ENCODE assay signal across 8 cellular contexts in the genomic region with DNA sequence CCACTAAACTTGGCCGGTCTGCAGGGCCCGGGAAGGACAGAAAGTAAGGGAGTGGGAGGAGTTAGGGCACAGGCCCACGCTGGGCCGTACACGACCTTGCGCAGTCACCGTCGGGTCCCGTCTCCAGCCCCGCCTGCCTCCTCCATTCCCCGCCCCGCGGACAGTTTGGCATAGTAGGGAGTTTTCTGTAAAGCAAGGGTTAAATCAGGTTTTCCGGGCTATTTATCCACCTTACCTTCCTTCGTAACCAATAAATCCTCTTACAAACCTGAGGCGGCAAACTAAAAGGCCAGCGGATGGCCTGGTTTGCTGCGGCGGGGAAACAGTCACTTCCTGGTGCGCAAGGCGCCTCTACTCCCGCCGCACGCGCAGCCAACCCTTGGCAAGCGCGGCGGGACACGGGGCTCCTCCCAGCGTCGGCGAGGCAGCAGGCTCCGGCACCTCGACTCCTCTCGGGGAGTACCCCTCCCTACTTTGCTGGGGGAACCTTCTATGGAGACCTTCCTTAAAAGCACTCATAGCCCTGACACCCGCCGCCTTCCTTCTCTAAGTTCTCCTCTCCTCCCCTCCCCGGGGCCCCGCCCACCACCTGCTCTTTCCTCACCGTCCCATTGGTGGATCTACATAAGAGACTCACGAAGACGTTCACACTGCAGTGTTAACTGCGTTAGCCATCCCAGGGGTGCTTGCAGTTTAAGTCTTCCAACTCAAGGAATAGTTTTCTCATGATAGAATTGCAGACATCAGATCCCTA. TPM values are rescaled to one million over a fixed set of nuclear protein-coding genes. Genes with fewer than 3 reads are reported as not detected.
DNase-seq lines count a peak whose midpoint lies in the region; ATAC-seq and TF ChIP-seq lines count a peak whose summit lies in the region.

A gene with protein sequence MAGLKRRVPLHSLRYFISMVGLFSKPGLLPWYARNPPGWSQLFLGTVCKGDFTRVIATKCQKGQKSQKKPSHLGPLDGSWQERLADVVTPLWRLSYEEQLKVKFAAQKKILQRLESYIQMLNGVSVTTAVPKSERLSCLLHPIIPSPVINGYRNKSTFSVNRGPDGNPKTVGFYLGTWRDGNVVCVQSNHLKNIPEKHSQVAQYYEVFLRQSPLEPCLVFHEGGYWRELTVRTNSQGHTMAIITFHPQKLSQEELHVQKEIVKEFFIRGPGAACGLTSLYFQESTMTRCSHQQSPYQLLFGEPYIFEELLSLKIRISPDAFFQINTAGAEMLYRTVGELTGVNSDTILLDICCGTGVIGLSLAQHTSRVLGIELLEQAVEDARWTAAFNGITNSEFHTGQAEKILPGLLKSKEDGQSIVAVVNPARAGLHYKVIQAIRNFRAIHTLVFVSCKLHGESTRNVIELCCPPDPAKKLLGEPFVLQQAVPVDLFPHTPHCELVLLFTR (minus strand): TSS at position 563 of the 754 bp plus-strand sequence. CDS start 9,822 bp downstream, outside the sequence.

- H3K27ac Mint-ChIP-seq in activated CD4-positive, alpha-beta memory T cell treated with anti-CD3 and anti-CD28 coated beads for 36 hours = peak within 1 kb of the TSS; percentile 96

- peak within 1 kb of the TSS; percentile 86 for H3K4me3 Mint-ChIP-seq in activated CD4-positive, alpha-beta memory T cell treated with anti-CD3 and anti-CD28 coated beads for 36 hours

- no peaks in the 10 kb centered on the region for H3K4me1 ChIP-seq in lung (ENCODE audit: control insufficient read depth in 2 of 2, insufficient read depth in 2 of 2, low read length in 2 of 2)

- peak within 1 kb of the TSS; percentile 42 for H3K4me3 ChIP-seq in lung

- no peak for TF ChIP-seq CTCF in lung (IDR thresholded peaks at IDR 0.05; ENCODE audit: control extremely low read depth, extremely low read depth)

- H3K9me3 Mint-ChIP-seq in activated CD4-positive, alpha-beta memory T cell treated with anti-CD3 and anti-CD28 coated beads for 36 hours = no peaks in the 10 kb centered on the region

- POLR2A ChIA-PET in activated CD4-positive, alpha-beta memory T cell treated with anti-CD3 and anti-CD28 coated beads for 36 hours (lab: Charles Lee) = no interaction called here

- DNase-seq in CD1c-positive myeloid dendritic cell (ENCODE audit: extremely low spot score) (peak; percentile 82), NCI-H748 (lab: John Stamatoyannopoulos, UW; ENCODE audit: unreplicated experiment) (peak; percentile 82), ecto neural progenitor cell (ENCODE audit: low spot score) (peak; percentile 67), lung (ENCODE audit: low spot score) (peak; percentile 85)
- peak; percentile 87 for DNase-seq in activated CD4-positive, alpha-beta memory T cell treated with anti-CD3 and anti-CD28 coated beads for 36 hours
- DNase-seq in stimulated activated CD4-positive, alpha-beta T cell treated with anti-CD3 and anti-CD28 coated beads, TNF-alpha, amount 100 ng/mL, for 24 hours (ENCODE audit: low read depth in 3 of 3) = peak; percentile 58 to 76 (median 66)

- H3K27me3 Mint-ChIP-seq in activated CD4-positive, alpha-beta memory T cell treated with anti-CD3 and anti-CD28 coated beads for 36 hours = no peaks in the 10 kb centered on the region

- peaks cover 3% of the 10 kb centered on the region for H3K36me3 Mint-ChIP-seq in activated CD4-positive, alpha-beta memory T cell treated with anti-CD3 and anti-CD28 coated beads for 36 hours

- H3K9me3 ChIP-seq in lung (ENCODE audit: control insufficient read depth in 2 of 2, insufficient read depth in 1 of 2, low read length in 1 of 2) = no peaks in the 10 kb centered on the region

- peaks cover 19% of the 10 kb centered on the region for H3K4me1 Mint-ChIP-seq in activated CD4-positive, alpha-beta memory T cell treated with anti-CD3 and anti-CD28 coated beads for 36 hours (ENCODE audit: low read depth)

- intact Hi-C loops in activated CD4-positive, alpha-beta memory T cell treated with anti-CD3 and anti-CD28 coated beads for 36 hours (cut with micrococcal nuclease) = loop anchor here (1.0 to 10.0 kb wide), 4 partner anchors 46 to 219 kb away; no protein-coding TSS in a partner anchor

- WGBS in lung, 2 donors = 0 to 29% methylated on average over 35 to 43 of the region's 43 CpGs

- ATAC-seq in GM19351 (IDR thresholded peaks at IDR 0.05; ENCODE audit: unreplicated experiment) (peak; percentile 94), HG03520 (IDR thresholded peaks at IDR 0.05; ENCODE audit: unreplicated experiment) (peak; percentile 91), lung (ENCODE audit: insufficient read depth, low FRiP score) (peak; percentile 93)

- H3K27me3 ChIP-seq in lung (ENCODE audit: control insufficient read depth, insufficient read depth) = no peaks in the 10 kb centered on the region

- CTCF ChIA-PET in activated CD4-positive, alpha-beta memory T cell treated with anti-CD3 and anti-CD28 coated beads for 36 hours (lab: Charles Lee) = no interaction called here

- peak within 1 kb of the TSS; percentile 66 to 84 for H3K27ac ChIP-seq in lung (ENCODE audit: low read depth in 1 of 2, low read length in 1 of 2)

- no peaks in the 10 kb centered on the region for H3K36me3 ChIP-seq in lung (ENCODE audit: control insufficient read depth in 2 of 2, insufficient read depth in 2 of 2, low read length in 2 of 2)

RNA-seq across cellular contexts. Expression of the gene that starts here (rescaled TPM):
- total RNA-seq in activated CD4-positive, alpha-beta memory T cell treated with anti-CD3 and anti-CD28 coated beads for 36 hours = 10 to 100 TPM; 19.6 to 21.2 TPM
- total RNA-seq in lung = 10 to 100 TPM; 19.3 to 22.4 TPM
- polyA plus RNA-seq in lung = 10 to 100 TPM in 1 of 2 donors, 1 to 10 TPM in 1; 7.9 to 10.4 TPM

Comparison
In these comparisons a context has a peak if more than half of its experiments do, and no peak if none do; other contexts are left out.
1. Peak in every context shown above with its lines: DNase-seq, ATAC-seq, H3K4me3 ChIP-seq and H3K27ac ChIP-seq.